21 cellular contexts compared by ENCODE assay signal in genomic region chr21:32140212-32141008, GRCh38.
"Had no signal": no experiment of that assay in that cellular context is flagged by ENCODE, and none has a peak within 500 bp of the region (broad histone marks: within the 10 kb centered on the region; RNA-seq: fewer than 3 reads in every experiment).

No MANE protein-coding gene starts in this region.

- H3K36me3 Mint-ChIP-seq: activated CD8-positive, alpha-beta memory T cell treated with anti-CD3 and anti-CD28 coated beads, Interleukin-2, amount 10 ng/mL, durations not matched to agents 7 days and 5 days; activated naive CD4-positive, alpha-beta T cell treated with anti-CD3 and anti-CD28 coated beads, Interleukin-2, amount 10 ng/mL, durations not matched to agents 7 days and 5 days; memory B cell; natural killer cell treated with Interleukin-12 subunit alpha and Interleukin-12 subunit beta and Interleukin-15 and Interleukin-18, amount 100 ng/mL, for 72 hours; stimulated activated naive B cell treated with anti-CD40 and anti-IgM and Interleukin-4, amounts not matched to agents 10 μg/mL and 1 μg/mL and 100 μg/mL, for 72 hours had no signal

- H3K27me3 ChIP-seq: ascending aorta, tibial nerve had no signal

- H3K4me3 ChIP-seq: ascending aorta, prostate gland, skin epidermis, tibial nerve had no signal

- ATAC-seq: activated CD8-positive, alpha-beta memory T cell treated with anti-CD3 and anti-CD28 coated beads, Interleukin-2, amount 10 ng/mL, durations not matched to agents 7 days and 5 days; left ventricle myocardium superior; natural killer cell treated with Interleukin-12 subunit alpha and Interleukin-12 subunit beta and Interleukin-15 and Interleukin-18, amount 100 ng/mL, for 72 hours; right cardiac atrium; stimulated activated naive B cell treated with anti-CD40 and anti-IgM and Interleukin-4, amounts not matched to agents 10 μg/mL and 1 μg/mL and 100 μg/mL, for 72 hours had no signal

- H3K9me3 ChIP-seq: ascending aorta, prostate gland had no signal

- H3K27me3 Mint-ChIP-seq: activated CD8-positive, alpha-beta memory T cell treated with anti-CD3 and anti-CD28 coated beads, Interleukin-2, amount 10 ng/mL, durations not matched to agents 7 days and 5 days had no signal

- H3K4me1 Mint-ChIP-seq: activated CD8-positive, alpha-beta memory T cell treated with anti-CD3 and anti-CD28 coated beads, Interleukin-2, amount 10 ng/mL, durations not matched to agents 7 days and 5 days; activated naive CD4-positive, alpha-beta T cell treated with anti-CD3 and anti-CD28 coated beads, Interleukin-2, amount 10 ng/mL, durations not matched to agents 7 days and 5 days; memory B cell had no signal

- H3K27ac ChIP-seq: ascending aorta, prostate gland, tibial nerve had no signal

- H3K36me3 ChIP-seq: ascending aorta, prostate gland, tibial nerve had no signal

- H3K4me3 Mint-ChIP-seq: activated CD8-positive, alpha-beta memory T cell treated with anti-CD3 and anti-CD28 coated beads, Interleukin-2, amount 10 ng/mL, durations not matched to agents 7 days and 5 days; activated naive CD4-positive, alpha-beta T cell treated with anti-CD3 and anti-CD28 coated beads, Interleukin-2, amount 10 ng/mL, durations not matched to agents 7 days and 5 days; memory B cell; natural killer cell treated with Interleukin-12 subunit alpha and Interleukin-12 subunit beta and Interleukin-15 and Interleukin-18, amount 100 ng/mL, for 72 hours; stimulated activated naive B cell treated with anti-CD40 and anti-IgM and Interleukin-4, amounts not matched to agents 10 μg/mL and 1 μg/mL and 100 μg/mL, for 72 hours had no signal

- H3K4me1 ChIP-seq: prostate gland had no signal

- H3K9me3 Mint-ChIP-seq: activated naive CD4-positive, alpha-beta T cell treated with anti-CD3 and anti-CD28 coated beads, Interleukin-2, amount 10 ng/mL, durations not matched to agents 7 days and 5 days; natural killer cell treated with Interleukin-12 subunit alpha and Interleukin-12 subunit beta and Interleukin-15 and Interleukin-18, amount 100 ng/mL, for 72 hours had no signal

- H3K27ac Mint-ChIP-seq: activated CD8-positive, alpha-beta memory T cell treated with anti-CD3 and anti-CD28 coated beads, Interleukin-2, amount 10 ng/mL, durations not matched to agents 7 days and 5 days; activated naive CD4-positive, alpha-beta T cell treated with anti-CD3 and anti-CD28 coated beads, Interleukin-2, amount 10 ng/mL, durations not matched to agents 7 days and 5 days; memory B cell; natural killer cell treated with Interleukin-12 subunit alpha and Interleukin-12 subunit beta and Interleukin-15 and Interleukin-18, amount 100 ng/mL, for 72 hours; stimulated activated naive B cell treated with anti-CD40 and anti-IgM and Interleukin-4, amounts not matched to agents 10 μg/mL and 1 μg/mL and 100 μg/mL, for 72 hours had no signal

- DNase-seq: activated CD4-positive, alpha-beta T cell treated with anti-CD3 and anti-CD28 coated beads, Interleukin-2, amount 50 U/mL, for 48 hours; activated CD4-positive, CD25-positive, alpha-beta regulatory T cell treated with anti-CD3 and anti-CD28 coated beads, Interleukin-2, amount 50 U/mL, for 72 hours; activated CD8-positive, alpha-beta memory T cell treated with anti-CD3 and anti-CD28 coated beads, Interleukin-2, amount 10 ng/mL, durations not matched to agents 7 days and 5 days; activated naive CD4-positive, alpha-beta T cell treated with anti-CD3 and anti-CD28 coated beads, Interleukin-2, amount 10 ng/mL, durations not matched to agents 7 days and 5 days; activated T-cell treated with anti-CD3 and anti-CD28 coated beads, Interleukin-2, amount 50 U/mL, for 1 hour; dermis blood vessel endothelial cell; erythroblast; foreskin melanocyte; head of caudate nucleus; kidney glomerular epithelial cell; left ventricle myocardium superior; right cardiac atrium; stimulated activated CD4-positive, alpha-beta T cell treated with anti-CD3 and anti-CD28 coated beads, Interleukin-15, amount 100 ng/mL, for 24 hours; stimulated activated CD4-positive, alpha-beta T cell treated with anti-CD3 and anti-CD28 coated beads, Interleukin-4, amount 100 ng/mL, for 1 hour; stimulated activated naive B cell treated with anti-CD40 and anti-IgM and Interleukin-4, amounts not matched to agents 10 μg/mL and 1 μg/mL and 100 μg/mL, for 72 hours had no signal
